ENCODE assay signal across 1 cellular context in genomic region chr14:21923820-21924219, GRCh38.
TF ChIP-seq lines count a peak whose summit lies in the region.

No MANE protein-coding gene starts in this region.

TF ChIP-seq in WTC11, 78 proteins besides CTCF, POLR2A, EP300 and RAD21 (continued from another document):
- TF ChIP-seq ATF2 (CRISPR knock-in tag; IDR thresholded peaks at IDR 0.05; ENCODE audit: borderline replicate concordance, low read depth) (no peak), SOX15 (CRISPR knock-in tag; IDR thresholded peaks at IDR 0.05) (no peak), FOXK1 (CRISPR knock-in tag; IDR thresholded peaks at IDR 0.05) (no peak), ZBTB43 (CRISPR knock-in tag; IDR thresholded peaks at IDR 0.05) (no peak), MYBL2 (CRISPR knock-in tag; IDR thresholded peaks at IDR 0.05) (no peak)
